ENCODE assay signal across 20 cellular contexts in genomic region chr4:159366966-159367365, GRCh38.
DNase-seq lines count a peak whose midpoint lies in the region; ATAC-seq and TF ChIP-seq lines count a peak whose summit lies in the region.
"Had no signal": no experiment of that assay in that cellular context is flagged by ENCODE, and none has a peak within 500 bp of the region (broad histone marks: within the 10 kb centered on the region; RNA-seq: fewer than 3 reads in every experiment).

No MANE protein-coding gene starts in this region.

- 34 to 55% (median 43%) methylated on average over 4 of the region's 4 CpGs for WGBS in spleen, 5 donors

- intact Hi-C loops in MCF 10A (cut with micrococcal nuclease) = loop anchor here (10.0 kb wide), 1 partner anchor 78 kb away; no protein-coding TSS in a partner anchor
- intact Hi-C loops in breast epithelium (cut with DNase I; ENCODE audit: low total_unique reads) = no loop called here
- intact Hi-C loops in spleen (cut with DNase I; ENCODE audit: low total_unique reads) = no loop called here
- intact Hi-C loops in natural killer cell (cut with micrococcal nuclease) = no loop called here

- TF ChIP-seq POLR2A in breast epithelium (IDR thresholded peaks at IDR 0.05) = no peak
- no peak for TF ChIP-seq POLR2A in spleen (IDR thresholded peaks at IDR 0.05)

- no peak overlapping the region for H3K4me3 ChIP-seq in breast epithelium
- no peak overlapping the region for H3K4me3 ChIP-seq in SJSA1
- H3K4me3 ChIP-seq in epithelial cell of esophagus (ENCODE audit: low read length) = no peak overlapping the region
- peak overlapping the region in 2 of 8 donors; percentile 2 to 17 for H3K4me3 ChIP-seq in spleen
- no peak overlapping the region for H3K4me3 ChIP-seq in HAP-1
- H3K4me3 ChIP-seq: transverse colon had no signal

- H3K4me3 Mint-ChIP-seq in MCF 10A (ENCODE audit: unreplicated experiment) = no peak overlapping the region
- H3K4me3 Mint-ChIP-seq in natural killer cell = no peak overlapping the region
- H3K4me3 Mint-ChIP-seq: activated naive CD4-positive, alpha-beta T cell treated with anti-CD3 and anti-CD28 coated beads for 36 hours; CD4-positive, alpha-beta memory T cell; memory B cell; neural crest cell; T-helper 2 cell treated with Interferon-gamma antibody and Interleukin-4, amounts not matched to agents 5 μg/mL and 100 μg/mL, for 36 hours had no signal

- no peak overlapping the region for H3K27ac Mint-ChIP-seq in MCF 10A (ENCODE audit: low read depth, unreplicated experiment)
- H3K27ac Mint-ChIP-seq in natural killer cell = no peak overlapping the region
- H3K27ac Mint-ChIP-seq: activated naive CD4-positive, alpha-beta T cell treated with anti-CD3 and anti-CD28 coated beads for 36 hours; CD4-positive, alpha-beta memory T cell; memory B cell; T-helper 2 cell treated with Interferon-gamma antibody and Interleukin-4, amounts not matched to agents 5 μg/mL and 100 μg/mL, for 36 hours had no signal

- peaks cover 4% of the 10 kb centered on the region for H3K36me3 Mint-ChIP-seq in MCF 10A (ENCODE audit: insufficient read depth, unreplicated experiment)
- H3K36me3 Mint-ChIP-seq in natural killer cell = no peaks in the 10 kb centered on the region
- H3K36me3 Mint-ChIP-seq: CD4-positive, alpha-beta memory T cell; memory B cell had no signal

- in situ Hi-C loops in HAP-1 (cut with MboI; ENCODE audit: low sequenced_read_pairs) = no loop called here

- POLR2A ChIA-PET in MCF 10A (lab: Yijun Ruan, JAX) = no interaction called here

- ATAC-seq in HG03039 (IDR thresholded peaks at IDR 0.05; ENCODE audit: unreplicated experiment) (no peak), natural killer cell (no peak)

- H3K9me3 Mint-ChIP-seq in MCF 10A (ENCODE audit: unreplicated experiment) (no peaks in the 10 kb centered on the region), natural killer cell (no peaks in the 10 kb centered on the region)
- H3K9me3 Mint-ChIP-seq: activated naive CD4-positive, alpha-beta T cell treated with anti-CD3 and anti-CD28 coated beads for 36 hours; memory B cell; T-helper 2 cell treated with Interferon-gamma antibody and Interleukin-4, amounts not matched to agents 5 μg/mL and 100 μg/mL, for 36 hours had no signal

- no peak for TF ChIP-seq CTCF in MCF 10A (IDR thresholded peaks at IDR 0.05; ENCODE audit: unreplicated experiment)
- no peak for TF ChIP-seq CTCF in breast epithelium (IDR thresholded peaks at IDR 0.05)
- TF ChIP-seq CTCF in epithelial cell of esophagus (IDR thresholded peaks at IDR 0.05; ENCODE audit: insufficient read depth, low read depth, low read length, missing control alignments) = no peak
- TF ChIP-seq CTCF in spleen (IDR thresholded peaks at IDR 0.05 in 8 of 11, conservative IDR thresholded peaks at IDR 0.05 in 3 of 11) = no peak
- no peak for TF ChIP-seq CTCF in natural killer cell (IDR thresholded peaks at IDR 0.05)

- peaks cover 10% of the 10 kb centered on the region for H3K4me1 Mint-ChIP-seq in MCF 10A (ENCODE audit: insufficient read depth, unreplicated experiment)
- no peaks in the 10 kb centered on the region for H3K4me1 Mint-ChIP-seq in natural killer cell
- H3K4me1 Mint-ChIP-seq: brain; CD4-positive, alpha-beta memory T cell had no signal

- CTCF ChIA-PET in MCF 10A (lab: Yijun Ruan, JAX) = no interaction called here

- H3K36me3 ChIP-seq in breast epithelium (no peaks in the 10 kb centered on the region), SJSA1 (peaks cover 16% of the 10 kb centered on the region), spleen (peaks cover 0 to 3% (median 0%) of the 10 kb centered on the region in 6 donors), HAP-1 (replicated peaks) (no peaks in the 10 kb centered on the region)
- H3K36me3 ChIP-seq: transverse colon had no signal

- H3K4me1 ChIP-seq in breast epithelium (no peaks in the 10 kb centered on the region), SJSA1 (replicated peaks) (peaks cover 26% of the 10 kb centered on the region), spleen (peaks cover 0 to 20% (median 1%) of the 10 kb centered on the region in 6 donors), HAP-1 (no peaks in the 10 kb centered on the region)
- H3K4me1 ChIP-seq: transverse colon had no signal

- no peaks in the 10 kb centered on the region for H3K27me3 Mint-ChIP-seq in MCF 10A (ENCODE audit: insufficient read depth, unreplicated experiment)
- H3K27me3 Mint-ChIP-seq in natural killer cell (ENCODE audit: low read depth in 2 of 2) = peaks cover 0 to 4% of the 10 kb centered on the region in 2 donors

- BruUV-seq in MCF 10A (replicated peaks; lab: Mats Ljungman, UMichigan) = no TSS peak

- H3K27ac ChIP-seq in breast epithelium (no peak overlapping the region), SJSA1 (peak overlapping the region; percentile 79), spleen (peak overlapping the region in 7 of 8 donors; percentile 40 to 77 (median 65))
- H3K27ac ChIP-seq: transverse colon had no signal

- no peaks in the 10 kb centered on the region for H3K27me3 ChIP-seq in breast epithelium
- H3K27me3 ChIP-seq in SJSA1 (replicated peaks) = no peaks in the 10 kb centered on the region
- no peaks in the 10 kb centered on the region for H3K27me3 ChIP-seq in spleen (replicated peaks in 1 of 7)
- no peaks in the 10 kb centered on the region for H3K27me3 ChIP-seq in HAP-1 (ENCODE audit: low read depth)
- H3K27me3 ChIP-seq: transverse colon had no signal

- peak; percentile 13 for DNase-seq in MCF 10A (ENCODE audit: unreplicated experiment)
- DNase-seq in breast epithelium (ENCODE audit: low spot score in 2 of 2) = no peak
- peak; percentile 75 to 77 for DNase-seq in SJSA1 (ENCODE audit: low read depth in 1 of 2, low spot score in 2 of 2)
- DNase-seq in epithelial cell of esophagus (ENCODE audit: low read depth) = peak; percentile 46
- DNase-seq in spleen = no peak
- DNase-seq in natural killer cell = no peak
- no peak for DNase-seq in HAP-1 (ENCODE audit: low spot score in 2 of 2)
- DNase-seq: activated CD4-positive, alpha-beta T cell treated with anti-CD3 and anti-CD28 coated beads for 4 hours; activated naive CD4-positive, alpha-beta T cell treated with anti-CD3 and anti-CD28 coated beads for 36 hours; CD4-positive, alpha-beta memory T cell; effector CD4-positive, alpha-beta T cell; EL; NCI-H2081 treated with DMSO at 0.1 percent for 48 hours; SHP77 treated with DMSO at 0.1 percent for 48 hours; transverse colon had no signal

- H3K9me3 ChIP-seq in breast epithelium (peaks cover 0 to 10% of the 10 kb centered on the region in 2 donors), SJSA1 (replicated peaks) (no peaks in the 10 kb centered on the region), spleen (peaks cover 0 to 10% (median 0%) of the 10 kb centered on the region in 8 donors), HAP-1 (no peaks in the 10 kb centered on the region)
- H3K9me3 ChIP-seq: transverse colon had no signal

Comparison
In these comparisons a context has a peak if more than half of its experiments do, and no peak if none do; other contexts are left out.
1. DNase-seq: peak in MCF 10A (single experiment), SJSA1 (2 of 2) and epithelial cell of esophagus (single experiment); none in breast epithelium (0 of 2), spleen (single experiment), natural killer cell (single experiment) and HAP-1 (0 of 2).
2. H3K27ac ChIP-seq: peak in SJSA1 (single experiment) and spleen (7 of 8); none in breast epithelium (0 of 2).